15 cellular contexts compared by ENCODE assay signal in genomic region chr2:17959356-17959755, GRCh38.
"Had no signal": no experiment of that assay in that cellular context is flagged by ENCODE, and none has a peak within 500 bp of the region (broad histone marks: within the 10 kb centered on the region; RNA-seq: fewer than 3 reads in every experiment).

No MANE protein-coding gene starts in this region.

- H3K4me1 Mint-ChIP-seq: IgD-negative memory B cell had no signal

- H3K4me3 Mint-ChIP-seq: IgD-negative memory B cell had no signal

- H3K36me3 Mint-ChIP-seq: IgD-negative memory B cell had no signal

- ATAC-seq: K562 had no signal

- DNase-seq: Kasumi-1, MM.1S, NCI-H1092 treated with DMSO at 0.1 percent for 48 hours, NCI-H1436, NCI-H187, NCI-H2081 treated with DMSO at 0.1 percent for 48 hours, NCI-H2227 treated with DMSO at 0.1 percent for 48 hours, NCI-H524, NCI-H526 treated with DMSO at 0.1 percent for 48 hours, NCI-H748 treated with DMSO at 0.1 percent for 48 hours, Right ventricle myocardium superior, RPMI8226, SIG-M5 had no signal

- H3K27ac Mint-ChIP-seq: IgD-negative memory B cell had no signal
